In genomic region chr9:133715866-133716563, GRCh38 we compare ENCODE assay signal across 8 cellular contexts. TPM values are rescaled to one million over a fixed set of nuclear protein-coding genes. Genes with fewer than 3 reads are reported as not detected.
A peak's percentile ranks its signal among the peaks of the same experiment; 100 is the strongest.
DNase-seq lines count a peak whose midpoint lies in the region; ATAC-seq and TF ChIP-seq lines count a peak whose summit lies in the region.

No MANE protein-coding gene starts in this region.

- no peaks in the 10 kb centered on the region for H3K9me3 ChIP-seq in CD4-positive, alpha-beta T cell (ENCODE audit: control insufficient read depth, low read length)

- no peak overlapping the region for H3K4me3 ChIP-seq in LNCaP clone FGC (ENCODE audit: low read depth, low read length)

- POLR2A ChIA-PET in CD4-positive, alpha-beta T cell (lab: Charles Lee) = interaction anchor here (0.6 to 1.8 kb wide), 3 partner anchors 13 to 278 kb away, joined by 3 to 6 read pairs (median 5); no protein-coding TSS in a partner anchor

- DNase-seq in CD4-positive, alpha-beta T cell = peak in 9 of 10 experiments; percentile 22 to 54 (median 49)
- DNase-seq in LNCaP clone FGC (ENCODE audit: low read depth) = no peak
- DNase-seq in activated T-cell treated with anti-CD3 and anti-CD28 coated beads, Interleukin-2, amount 50 U/mL, for 48 hours = peak; percentile 45 to 47
- peak; percentile 28 for DNase-seq in medulla oblongata (ENCODE audit: extremely low spot score)
- DNase-seq in SIG-M5 treated with dmso at 0.1 percent for 504 hours (lab: John Stamatoyannopoulos, UW; ENCODE audit: unreplicated experiment) = no peak

- H3K27me3 ChIP-seq in CD4-positive, alpha-beta T cell (ENCODE audit: control insufficient read depth, insufficient read depth, low read length) = no peaks in the 10 kb centered on the region

- H3K27me3 Mint-ChIP-seq in CD4-positive, alpha-beta T cell = no peaks in the 10 kb centered on the region

- CTCF ChIA-PET in CD4-positive, alpha-beta T cell (lab: Charles Lee) = interaction anchor here (0.6 to 1.5 kb wide), 2 partner anchors 9 to 60 kb away, joined by 3 to 5 read pairs; no protein-coding TSS in a partner anchor

- intact Hi-C loops in CD4-positive, alpha-beta T cell (cut with DNase I, micrococcal nuclease) = loop anchor here (1.0 to 5.0 kb wide), 4 partner anchors 60 to 183 kb away; no protein-coding TSS in a partner anchor

- H3K36me3 Mint-ChIP-seq in CD4-positive, alpha-beta T cell (ENCODE audit: low read depth) = no peaks in the 10 kb centered on the region

- no peak overlapping the region for H3K27ac ChIP-seq in CD4-positive, alpha-beta T cell (ENCODE audit: low read depth, low read length)

- H3K4me3 Mint-ChIP-seq in CD4-positive, alpha-beta T cell = no peak overlapping the region

- peak overlapping the region; percentile 42 for H3K27ac Mint-ChIP-seq in CD4-positive, alpha-beta T cell

- H3K9me3 Mint-ChIP-seq in CD4-positive, alpha-beta T cell = no peaks in the 10 kb centered on the region

- TF ChIP-seq CTCF in CD4-positive, alpha-beta T cell (IDR thresholded peaks at IDR 0.05) = peak; percentile 69
- peak; percentile 45 for TF ChIP-seq CTCF in LNCaP clone FGC (IDR thresholded peaks at IDR 0.05; ENCODE audit: control insufficient read depth, extremely low read depth, insufficient read depth)

- peak; percentile 82 for ATAC-seq in CD4-positive, alpha-beta T cell (ENCODE audit: poor library complexity)
- no peak for ATAC-seq in HG03039 (IDR thresholded peaks at IDR 0.05; ENCODE audit: unreplicated experiment)
- ATAC-seq in GM18868 (IDR thresholded peaks at IDR 0.05; ENCODE audit: unreplicated experiment) = no peak
- no peak for ATAC-seq in HG03457 (IDR thresholded peaks at IDR 0.05; ENCODE audit: unreplicated experiment)

- H3K4me1 Mint-ChIP-seq in CD4-positive, alpha-beta T cell (ENCODE audit: low read depth) = peaks cover 7% of the 10 kb centered on the region

RNA-seq across cellular contexts. Expression of gene SARDH, which starts 22.1 kb away (rescaled TPM):
- total RNA-seq in CD4-positive, alpha-beta T cell = 10 to 100 TPM; 17.7 to 18.5 TPM

Comparison
In these comparisons a context has a peak if more than half of its experiments do, and no peak if none do; other contexts are left out.
1. DNase-seq: peak in CD4-positive, alpha-beta T cell (9 of 10), activated T-cell treated with anti-CD3 and anti-CD28 coated beads, Interleukin-2, amount 50 U/mL, for 48 hours (2 of 2) and medulla oblongata (single experiment); none in LNCaP clone FGC (single experiment) and SIG-M5 treated with dmso at 0.1 percent for 504 hours (single experiment).